Comparison of ENCODE assay signal across 15 cellular contexts in genomic region chr16:84577034-84577803, GRCh38. TPM values are rescaled to one million over a fixed set of nuclear protein-coding genes. Genes with fewer than 3 reads are reported as not detected.
DNase-seq lines count a peak whose midpoint lies in the region; ATAC-seq and TF ChIP-seq lines count a peak whose summit lies in the region.
"Had no signal": no experiment of that assay in that cellular context is flagged by ENCODE, and none has a peak within 500 bp of the region (broad histone marks: within the 10 kb centered on the region; RNA-seq: fewer than 3 reads in every experiment).

No MANE protein-coding gene starts in this region.

- H3K4me1 Mint-ChIP-seq in activated naive CD8-positive, alpha-beta T cell (ENCODE audit: low read depth): peaks cover 60% of the 10 kb centered on the region
- H3K4me1 Mint-ChIP-seq in activated naive CD8-positive, alpha-beta T cell treated with anti-CD3 and anti-CD28 coated beads for 36 hours: peaks cover 41% of the 10 kb centered on the region
- H3K4me1 Mint-ChIP-seq in activated B cell treated with CpG ODN at 0.5 μM for 24 hours (peaks cover 76% of the 10 kb centered on the region), type B pancreatic cell (ENCODE audit: unreplicated experiment) (peaks cover 20% of the 10 kb centered on the region)
- H3K4me1 Mint-ChIP-seq in effector memory CD8-positive, alpha-beta T cell (ENCODE audit: low read depth in 2 of 2): peaks cover 16 to 49% of the 10 kb centered on the region in 2 donors

- ATAC-seq in activated B cell treated with CpG ODN at 0.5 μM for 24 hours (ENCODE audit: low read depth) (no peak), HG03520 (IDR thresholded peaks at IDR 0.05; ENCODE audit: unreplicated experiment) (no peak), GM18502 (IDR thresholded peaks at IDR 0.05; ENCODE audit: poor library complexity, unreplicated experiment) (no peak)
- no peak for ATAC-seq in effector memory CD8-positive, alpha-beta T cell (replicated peaks)
- ATAC-seq: natural killer cell treated with Interleukin-12 subunit alpha and Interleukin-12 subunit beta and Interleukin-15 and Interleukin-18, amount 100 ng/mL, for 72 hours; psoas muscle had no signal

- H3K4me3 Mint-ChIP-seq in activated naive CD8-positive, alpha-beta T cell: no peak overlapping the region
- no peak overlapping the region for H3K4me3 Mint-ChIP-seq in activated naive CD8-positive, alpha-beta T cell treated with anti-CD3 and anti-CD28 coated beads for 36 hours
- no peak overlapping the region for H3K4me3 Mint-ChIP-seq in activated B cell treated with CpG ODN at 0.5 μM for 24 hours
- H3K4me3 Mint-ChIP-seq in effector memory CD8-positive, alpha-beta T cell: no peak overlapping the region
- no peak overlapping the region for H3K4me3 Mint-ChIP-seq in type B pancreatic cell
- H3K4me3 Mint-ChIP-seq: natural killer cell treated with Interleukin-12 subunit alpha and Interleukin-12 subunit beta and Interleukin-15 and Interleukin-18, amount 100 ng/mL, for 72 hours had no signal

- H3K9me3 Mint-ChIP-seq in activated naive CD8-positive, alpha-beta T cell (ENCODE audit: low read depth): no peaks in the 10 kb centered on the region
- H3K9me3 Mint-ChIP-seq in activated naive CD8-positive, alpha-beta T cell treated with anti-CD3 and anti-CD28 coated beads for 36 hours: no peaks in the 10 kb centered on the region
- H3K9me3 Mint-ChIP-seq in activated B cell treated with CpG ODN at 0.5 μM for 24 hours: no peaks in the 10 kb centered on the region
- no peaks in the 10 kb centered on the region for H3K9me3 Mint-ChIP-seq in effector memory CD8-positive, alpha-beta T cell
- no peaks in the 10 kb centered on the region for H3K9me3 Mint-ChIP-seq in type B pancreatic cell
- H3K9me3 Mint-ChIP-seq: natural killer cell treated with Interleukin-12 subunit alpha and Interleukin-12 subunit beta and Interleukin-15 and Interleukin-18, amount 100 ng/mL, for 72 hours had no signal

- TF ChIP-seq CTCF in activated B cell treated with CpG ODN at 0.5 μM for 24 hours (IDR thresholded peaks at IDR 0.05): no peak
- no peak for TF ChIP-seq CTCF in type B pancreatic cell (conservative IDR thresholded peaks at IDR 0.05)

- H3K27ac Mint-ChIP-seq in activated naive CD8-positive, alpha-beta T cell: peak overlapping the region; percentile 79
- no peak overlapping the region for H3K27ac Mint-ChIP-seq in activated naive CD8-positive, alpha-beta T cell treated with anti-CD3 and anti-CD28 coated beads for 36 hours
- peak overlapping the region; percentile 73 for H3K27ac Mint-ChIP-seq in activated B cell treated with CpG ODN at 0.5 μM for 24 hours
- H3K27ac Mint-ChIP-seq in effector memory CD8-positive, alpha-beta T cell: peak overlapping the region; percentile 29 to 77
- peak overlapping the region; percentile 32 for H3K27ac Mint-ChIP-seq in type B pancreatic cell
- H3K27ac Mint-ChIP-seq: natural killer cell treated with Interleukin-12 subunit alpha and Interleukin-12 subunit beta and Interleukin-15 and Interleukin-18, amount 100 ng/mL, for 72 hours had no signal

- POLR2A ChIA-PET in activated B cell treated with CpG ODN at 0.5 μM for 24 hours (lab: Charles Lee): interaction anchor here (0.5 to 1.4 kb wide), 3 partner anchors 9 to 15 kb away, joined by 3 to 4 read pairs (median 3); no protein-coding TSS in a partner anchor

- H3K36me3 Mint-ChIP-seq in activated naive CD8-positive, alpha-beta T cell: no peaks in the 10 kb centered on the region
- H3K36me3 Mint-ChIP-seq in activated naive CD8-positive, alpha-beta T cell treated with anti-CD3 and anti-CD28 coated beads for 36 hours: peaks cover 48% of the 10 kb centered on the region
- H3K36me3 Mint-ChIP-seq in activated B cell treated with CpG ODN at 0.5 μM for 24 hours (ENCODE audit: low read depth): peaks cover 58% of the 10 kb centered on the region
- peaks cover 21% of the 10 kb centered on the region for H3K36me3 Mint-ChIP-seq in effector memory CD8-positive, alpha-beta T cell (ENCODE audit: insufficient read depth)
- H3K36me3 Mint-ChIP-seq in type B pancreatic cell: peaks cover 13% of the 10 kb centered on the region
- H3K36me3 Mint-ChIP-seq: natural killer cell treated with Interleukin-12 subunit alpha and Interleukin-12 subunit beta and Interleukin-15 and Interleukin-18, amount 100 ng/mL, for 72 hours had no signal

- DNase-seq in activated naive CD8-positive, alpha-beta T cell treated with anti-CD3 and anti-CD28 coated beads for 36 hours: no peak
- DNase-seq in activated B cell treated with CpG ODN at 0.5 μM for 24 hours (no peak), type B pancreatic cell (ENCODE audit: extremely low spot score, unreplicated experiment) (no peak), RKO (ENCODE audit: low spot score) (no peak)
- DNase-seq in effector memory CD8-positive, alpha-beta T cell: no peak
- DNase-seq: foreskin fibroblast, GM23248, NCI-H1105, NCI-H524, upper lobe of left lung had no signal

- no peaks in the 10 kb centered on the region for H3K27me3 Mint-ChIP-seq in activated naive CD8-positive, alpha-beta T cell
- no peaks in the 10 kb centered on the region for H3K27me3 Mint-ChIP-seq in activated naive CD8-positive, alpha-beta T cell treated with anti-CD3 and anti-CD28 coated beads for 36 hours
- no peaks in the 10 kb centered on the region for H3K27me3 Mint-ChIP-seq in activated B cell treated with CpG ODN at 0.5 μM for 24 hours
- H3K27me3 Mint-ChIP-seq in effector memory CD8-positive, alpha-beta T cell: no peaks in the 10 kb centered on the region
- no peaks in the 10 kb centered on the region for H3K27me3 Mint-ChIP-seq in type B pancreatic cell
- H3K27me3 Mint-ChIP-seq: natural killer cell treated with Interleukin-12 subunit alpha and Interleukin-12 subunit beta and Interleukin-15 and Interleukin-18, amount 100 ng/mL, for 72 hours had no signal

- CTCF ChIA-PET in activated B cell treated with CpG ODN at 0.5 μM for 24 hours (lab: Charles Lee): no interaction called here

- intact Hi-C loops in activated B cell treated with CpG ODN at 0.5 μM for 24 hours (cut with micrococcal nuclease): no loop called here

RNA-seq across cellular contexts. Expression of gene COTL1, which starts 40.7 kb away (rescaled TPM):
- 100 to 1,000 TPM; 588 to 605 TPM for total RNA-seq in activated naive CD8-positive, alpha-beta T cell treated with anti-CD3 and anti-CD28 coated beads for 36 hours
- total RNA-seq in activated B cell treated with CpG ODN at 0.5 μM for 24 hours: 487 and 525 TPM in 2 replicates
- 75.6 and 179 TPM in 2 replicates for total RNA-seq in type B pancreatic cell (ENCODE audit: low replicate concordance)
